ENCODE assay signal across 19 cellular contexts in the genomic region with DNA sequence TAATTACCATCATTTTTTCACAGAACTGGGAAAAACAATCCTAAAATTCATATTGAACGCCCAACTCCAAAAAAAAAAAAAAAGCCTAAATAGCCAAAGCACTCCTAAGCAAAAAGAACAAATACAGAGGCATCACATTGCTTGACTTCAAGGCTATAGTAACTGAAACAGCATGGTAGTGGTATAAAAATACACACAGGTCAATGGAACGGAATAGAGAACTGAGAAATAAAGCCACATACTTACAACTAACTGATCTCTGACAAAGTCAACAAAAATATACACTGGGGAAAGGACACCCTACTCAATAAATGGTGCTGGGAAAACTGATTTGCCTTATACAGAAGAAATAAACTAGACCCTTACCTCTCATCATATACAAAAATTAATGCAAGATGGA.
DNase-seq lines count a peak whose midpoint lies in the region; ATAC-seq, FAIRE-seq and TF ChIP-seq lines count a peak whose summit lies in the region.
"Had no signal": no experiment of that assay in that cellular context is flagged by ENCODE, and none has a peak within 500 bp of the region (broad histone marks: within the 10 kb centered on the region; RNA-seq: fewer than 3 reads in every experiment).

No MANE protein-coding gene starts in this region.

- FAIRE-seq in GM19239 (lab: Jason Lieb, UNC) = peak; percentile 76

- H3K9me3 ChIP-seq in prostate gland (no peaks in the 10 kb centered on the region), MG63 (no peaks in the 10 kb centered on the region)
- H3K9me3 ChIP-seq: BE2C, Peyer's patch had no signal

- H3K4me1 ChIP-seq in prostate gland (replicated peaks) = no peaks in the 10 kb centered on the region
- H3K4me1 ChIP-seq: BE2C, Peyer's patch had no signal

- H3K4me3 ChIP-seq in prostate gland (no peak overlapping the region), MG63 (no peak overlapping the region)
- H3K4me3 ChIP-seq: GM23248, Peyer's patch had no signal

- intact Hi-C loops in prostate gland (cut with DNase I) = no loop called here

- no peak for DNase-seq in GM19239 (ENCODE audit: insufficient read length, low spot score)
- DNase-seq in prostate gland (ENCODE audit: low spot score) = no peak
- DNase-seq in substantia nigra (lab: John Stamatoyannopoulos, UW) = no peak
- no peak for DNase-seq in MG63
- DNase-seq in activated CD8-positive, alpha-beta memory T cell treated with anti-CD3 and anti-CD28 coated beads, Interleukin-2, amount 50 U/mL, for 48 hours = no peak
- DNase-seq: BE2C; Calu3; CD4-positive, alpha-beta T cell; DMS53; GM23248; NCI-H1105 treated with DMSO at 0.1 percent for 48 hours; NCI-H187; NCI-H226; NCI-H524 treated with DMSO at 0.1 percent for 48 hours; Peyer's patch had no signal

- H3K27ac ChIP-seq in prostate gland (no peak overlapping the region), substantia nigra (ENCODE audit: low read depth, low read length, poor library complexity, severe bottlenecking) (no peak overlapping the region)
- H3K27ac ChIP-seq: GM23248, KMS-11, Peyer's patch had no signal

- H3K36me3 ChIP-seq in prostate gland = no peaks in the 10 kb centered on the region
- no peaks in the 10 kb centered on the region for H3K36me3 ChIP-seq in MG63

- 91% methylated on average over 2 of the region's 2 CpGs for WGBS in prostate gland

- no peaks in the 10 kb centered on the region for H3K27me3 ChIP-seq in prostate gland (replicated peaks; ENCODE audit: insufficient read depth)
- H3K27me3 ChIP-seq in MG63 = no peaks in the 10 kb centered on the region
- H3K27me3 ChIP-seq: BE2C, Peyer's patch had no signal

- ATAC-seq in HG02870 (IDR thresholded peaks at IDR 0.05; ENCODE audit: unreplicated experiment) = peak; percentile 54
- ATAC-seq in HG03442 (IDR thresholded peaks at IDR 0.05; ENCODE audit: unreplicated experiment) = peak; percentile 66
- ATAC-seq: Right ventricle myocardium inferior had no signal

- TF ChIP-seq POLR2A in prostate gland (IDR thresholded peaks at IDR 0.05) = no peak

- TF ChIP-seq CTCF in prostate gland (IDR thresholded peaks at IDR 0.05) = no peak
